Comparison of ENCODE assay signal across 8 cellular contexts in genomic region chr22:39152024-39152510, GRCh38. TPM values are rescaled to one million over a fixed set of nuclear protein-coding genes. Genes with fewer than 3 reads are reported as not detected.
DNase-seq lines count a peak whose midpoint lies in the region; ATAC-seq, FAIRE-seq and TF ChIP-seq lines count a peak whose summit lies in the region.

No MANE protein-coding gene starts in this region.

- POLR2A ChIA-PET in H1 (lab: Charles Lee; ENCODE audit: partially characterized antibody) = interaction anchor here (0.5 to 2.1 kb wide), 4 partner anchors 18 to 368 kb away, joined by 3 to 5 read pairs (median 4); no protein-coding TSS in a partner anchor

- H3K56ac ChIP-seq in H1 (replicated peaks; ENCODE audit: insufficient read length, low read depth, low read length) = no peak overlapping the region

- no peak overlapping the region for H2BK15ac ChIP-seq in H1 (ENCODE audit: low read length)

- no peak for TF ChIP-seq POLR2A in NB4 (IDR thresholded peaks at IDR 0.05; ENCODE audit: extremely low read depth, insufficient read length)
- no peak for TF ChIP-seq POLR2A in H1 (IDR thresholded peaks at IDR 0.05; ENCODE audit: control extremely low read depth in 1 of 2, low read depth in 2 of 2, low read length in 2 of 2)

- peaks cover 59% of the 10 kb centered on the region for H3K4me1 ChIP-seq in CD4-positive, CD25-positive, alpha-beta regulatory T cell (ENCODE audit: control insufficient read depth, insufficient read depth, low read length, poor library complexity, severe bottlenecking)
- H3K4me1 ChIP-seq in H1 (replicated peaks in 1 of 4; ENCODE audit: control insufficient read depth in 3 of 4, insufficient read depth in 4 of 4, low read length in 3 of 4) = peaks cover 0 to 29% (median 20%) of the 10 kb centered on the region in 4 experiments; a peak in 6 of 7 replicates
- peaks cover 26 to 29% of the 10 kb centered on the region in 2 experiments for H3K4me1 ChIP-seq in neutrophil (ENCODE audit: control insufficient read depth in 1 of 2, insufficient read depth in 1 of 2, low read depth in 1 of 2, low read length in 1 of 2)

- peaks cover 3% of the 10 kb centered on the region for H3K27me3 ChIP-seq in CD4-positive, CD25-positive, alpha-beta regulatory T cell (ENCODE audit: control insufficient read depth, insufficient read depth, low read length)
- peaks cover 0 to 18% (median 13%) of the 10 kb centered on the region in 4 experiments; a peak in 6 of 7 replicates for H3K27me3 ChIP-seq in H1 (replicated peaks in 1 of 4; ENCODE audit: control insufficient read depth in 3 of 4, extremely low read depth in 1 of 4, insufficient read depth in 3 of 4, low read length in 3 of 4)
- peaks cover 43% of the 10 kb centered on the region for H3K27me3 ChIP-seq in neutrophil

- FAIRE-seq in H1 (lab: Jason Lieb, UNC) = no peak

- no peak for DNase-seq in CD4-positive, CD25-positive, alpha-beta regulatory T cell
- DNase-seq in NB4 (ENCODE audit: low read depth) (no peak), H1 (ENCODE audit: low read depth in 1 of 2, low spot score in 2 of 2) (no peak), NCI-H2171 treated with DMSO at 0.1 percent for 48 hours (lab: John Stamatoyannopoulos, UW) (no peak), ecto neural progenitor cell (ENCODE audit: low spot score) (no peak)

- H3K79me2 ChIP-seq in H1 (ENCODE audit: control insufficient read depth in 1 of 2, insufficient read depth in 2 of 2, low read length in 2 of 2) = no peaks in the 10 kb centered on the region

- 11% methylated on average over 37 of the region's 44 CpGs; no CpG with 5 or more reads in 1 of the 2 experiments for WGBS in H1 (ENCODE audit: extremely low coverage in 1 of 2, insufficient coverage in 1 of 2, insufficient read length in 1 of 2, insufficient replicate concordance in 2 of 2, low coverage in 1 of 2, low lambda C conversion rate in 2 of 2, missing lambda C conversion rate in 1 of 2), 2 experiments

- no peaks in the 10 kb centered on the region for H3K9me3 ChIP-seq in CD4-positive, CD25-positive, alpha-beta regulatory T cell (ENCODE audit: control insufficient read depth in 2 of 2, low read length in 2 of 2)
- no peaks in the 10 kb centered on the region for H3K9me3 ChIP-seq in H1 (ENCODE audit: insufficient read depth in 2 of 2, low read depth in 1 of 2, low read length in 1 of 2)
- H3K9me3 ChIP-seq in neutrophil = no peaks in the 10 kb centered on the region

- H3K14ac ChIP-seq in H1 (ENCODE audit: insufficient read length) = no peak overlapping the region

- peaks cover 13% of the 10 kb centered on the region for H3K23me2 ChIP-seq in H1 (ENCODE audit: low read depth, low read length)

- no peak overlapping the region for H2BK120ac ChIP-seq in H1 (replicated peaks; ENCODE audit: low read depth, low read length)

- H3K4me2 ChIP-seq in H1 (ENCODE audit: insufficient read depth in 1 of 2, low read depth in 2 of 2, low read length in 2 of 2) = peak overlapping the region; percentile 71 to 99

- peaks cover 20% of the 10 kb centered on the region for H3K27me3 Mint-ChIP-seq in CD4-positive, CD25-positive, alpha-beta regulatory T cell

- no peak overlapping the region for H3K4ac ChIP-seq in H1 (replicated peaks; ENCODE audit: insufficient read length, low read depth, low read length)

- no peaks in the 10 kb centered on the region; the same call in 1 of the 2 replicates for H3K79me1 ChIP-seq in H1 (ENCODE audit: low read depth, low read length)

- no peak for TF ChIP-seq RAD21 in H1 (IDR thresholded peaks at IDR 0.05 in 1 of 2, conservative IDR thresholded peaks at IDR 0.05 in 1 of 2; ENCODE audit: low read depth in 2 of 2, low read length in 2 of 2)

- CTCF ChIA-PET in H1 (lab: Charles Lee; ENCODE audit: partially characterized antibody) = interaction anchor here (0.5 to 2.3 kb wide), 4 partner anchors 16 to 925 kb away, joined by 3 to 7 read pairs (median 5); no protein-coding TSS in a partner anchor

- no peak overlapping the region for H2AFZ ChIP-seq in H1 (ENCODE audit: low read length)

- peak overlapping the region; percentile 80 for H3K4me3 ChIP-seq in CD4-positive, CD25-positive, alpha-beta regulatory T cell (ENCODE audit: low read depth, low read length)
- H3K4me3 ChIP-seq in NB4 (ENCODE audit: low read depth, low read length) (peak overlapping the region; percentile 25), H1 (ENCODE audit: extremely low read depth in 1 of 4, insufficient read depth in 2 of 4, low read depth in 3 of 4, low read length in 4 of 4) (peak overlapping the region; percentile 33 to 72 (median 48)), neutrophil (ENCODE audit: low read depth in 1 of 2, low read length in 1 of 2) (peak overlapping the region; percentile 94 to 97)

- peak overlapping the region; percentile 68 to 91 (median 86) for H3K4me3 Mint-ChIP-seq in CD4-positive, CD25-positive, alpha-beta regulatory T cell

- H3K23ac ChIP-seq in H1 (ENCODE audit: insufficient read length) = no peak overlapping the region

- no peak overlapping the region for H2BK20ac ChIP-seq in H1 (ENCODE audit: low read length)

- H4K8ac ChIP-seq in H1 (ENCODE audit: extremely low read depth, insufficient read depth, low read length) = no peak overlapping the region; the same call in 1 of the 2 replicates

- H4K5ac ChIP-seq in H1 (ENCODE audit: insufficient read length, low read depth, low read length) = no peak overlapping the region

- TF ChIP-seq CTCF in NB4 (IDR thresholded peaks at IDR 0.05; ENCODE audit: low read depth, low read length) (no peak), H1 (IDR thresholded peaks at IDR 0.05; ENCODE audit: control extremely low read depth in 1 of 3, insufficient read depth in 1 of 3, low read depth in 1 of 3, low read length in 3 of 3) (no peak), neutrophil (IDR thresholded peaks at IDR 0.05) (no peak)

- H3K9me3 Mint-ChIP-seq in CD4-positive, CD25-positive, alpha-beta regulatory T cell = peaks cover 0 to 3% (median 0%) of the 10 kb centered on the region in 7 donors

- H3K36me3 Mint-ChIP-seq in CD4-positive, CD25-positive, alpha-beta regulatory T cell = peaks cover 6% of the 10 kb centered on the region

- H3K18ac ChIP-seq in H1 (ENCODE audit: extremely low read depth, low read length) = no peak overlapping the region; the same call in 1 of the 2 replicates

- H3K27ac ChIP-seq in CD4-positive, CD25-positive, alpha-beta regulatory T cell (ENCODE audit: insufficient read depth, low read length, poor library complexity, severe bottlenecking) = peak overlapping the region; percentile 90
- H3K27ac ChIP-seq in H1 (ENCODE audit: low read depth, low read length) = no peak overlapping the region
- peak overlapping the region; percentile 88 for H3K27ac ChIP-seq in neutrophil

- ATAC-seq in CD4-positive, CD25-positive, alpha-beta regulatory T cell (ENCODE audit: low read depth in 2 of 2) = no peak
- ATAC-seq in GM18498 (IDR thresholded peaks at IDR 0.05; ENCODE audit: unreplicated experiment) (no peak), HG02870 (IDR thresholded peaks at IDR 0.05; ENCODE audit: unreplicated experiment) (no peak)

- H2AK5ac ChIP-seq in H1 (ENCODE audit: low read depth, low read length) = no peak overlapping the region

- peak overlapping the region; percentile 5 to 98 (median 89) for H3K27ac Mint-ChIP-seq in CD4-positive, CD25-positive, alpha-beta regulatory T cell

- H3K4me1 Mint-ChIP-seq in CD4-positive, CD25-positive, alpha-beta regulatory T cell = peaks cover 4 to 50% (median 33%) of the 10 kb centered on the region in 4 donors

- no peak overlapping the region for H3K9ac ChIP-seq in H1 (replicated peaks in 1 of 4; ENCODE audit: extremely low read depth in 1 of 4, low read depth in 3 of 4, low read length in 3 of 4)

- no peak overlapping the region for H2BK5ac ChIP-seq in H1 (ENCODE audit: low read depth, low read length)

- H4K91ac ChIP-seq in H1 (replicated peaks; ENCODE audit: insufficient read length, low read length) = no peak overlapping the region

- no peak for TF ChIP-seq EP300 in H1 (IDR thresholded peaks at IDR 0.05; ENCODE audit: borderline replicate concordance in 1 of 2, low read depth in 2 of 2, low read length in 2 of 2)

- no peak overlapping the region for H2BK12ac ChIP-seq in H1 (ENCODE audit: low read depth, low read length)

- H3K36me3 ChIP-seq in CD4-positive, CD25-positive, alpha-beta regulatory T cell (ENCODE audit: control insufficient read depth, insufficient read depth, low read length) = peaks cover 6% of the 10 kb centered on the region
- H3K36me3 ChIP-seq in H1 (ENCODE audit: control insufficient read depth in 2 of 4, insufficient read depth in 4 of 4, low read length in 3 of 4) = no peaks in the 10 kb centered on the region
- H3K36me3 ChIP-seq in neutrophil = peaks cover 32% of the 10 kb centered on the region

- no peaks in the 10 kb centered on the region for H4K20me1 ChIP-seq in H1 (replicated peaks in 1 of 2; ENCODE audit: control insufficient read depth in 1 of 2, insufficient read depth in 2 of 2, low read length in 2 of 2)

TF ChIP-seq in H1, 55 proteins besides CTCF, POLR2A, EP300 and RAD21 (continues in another document):
- TF ChIP-seq POLR2AphosphoS5 (IDR thresholded peaks at IDR 0.05; ENCODE audit: low read depth, low read length) (no peak), YY1 (IDR thresholded peaks at IDR 0.05; ENCODE audit: low read depth, low read length) (0 out of 2 replicates have a peak, but pooled peaks have one; percentile 14)

RNA-seq across cellular contexts. Expression of gene CBX7, which starts 0.4 kb away (rescaled TPM):
- total RNA-seq in CD4-positive, CD25-positive, alpha-beta regulatory T cell = 102 TPM
- 10 to 100 TPM; 27.7 to 44.6 (median 35.4) TPM for polyA plus RNA-seq in CD4-positive, CD25-positive, alpha-beta regulatory T cell
- total RNA-seq in H1 (2021; fragmentation: NEBNext Ultra II Directional; extraction: Animal tissue kit (Norgen Biotek cat#: 25700)) = 8.7 TPM in 2 replicates
- 6.9 and 12.3 TPM in 2 replicates for polyA plus RNA-seq in H1 (2011; rRNA removed)
- 9.2 TPM for polyA plus RNA-seq in H1 (2011; cell fraction: cytosol; rRNA removed)
- polyA plus RNA-seq in H1 (2011; cell fraction: nucleus; rRNA removed) = 15.9 TPM
- polyA plus RNA-seq in H1 (2012, experiment 1 of 2) = 5.4 to 9.5 TPM (median 8.5 TPM) in 4 replicates
- polyA plus RNA-seq in H1 (2012, experiment 2 of 2) = 7.8 TPM
- 5.7 TPM for polyA plus RNA-seq in H1 (2013, experiment 1 of 2)
- polyA plus RNA-seq in H1 (2013, experiment 2 of 2) = 5.9 TPM
- polyA minus RNA-seq in H1 (2011; rRNA and poly(A)+ RNA removed) = 5.8 and 8.3 TPM in 2 replicates
- 5.1 TPM for polyA minus RNA-seq in H1 (2011; cell fraction: cytosol; rRNA and poly(A)+ RNA removed)
- polyA minus RNA-seq in H1 (2011; cell fraction: nucleus; rRNA and poly(A)+ RNA removed) = 7.3 TPM

RNA-seq across cellular contexts. Expression of gene APOBEC3H, which starts 55.0 kb away (rescaled TPM):
- total RNA-seq in CD4-positive, CD25-positive, alpha-beta regulatory T cell = 4.9 TPM
- 1 to 10 TPM; 1.7 to 7.8 (median 2.2) TPM for polyA plus RNA-seq in CD4-positive, CD25-positive, alpha-beta regulatory T cell
- total RNA-seq in H1 (2021; fragmentation: NEBNext Ultra II Directional; extraction: Animal tissue kit (Norgen Biotek cat#: 25700)) = 0.47 and 0.48 TPM in 2 replicates
- 0.52 and 0.56 TPM in 2 replicates for polyA plus RNA-seq in H1 (2011; rRNA removed)
- 0.45 TPM for polyA plus RNA-seq in H1 (2011; cell fraction: cytosol; rRNA removed)
- 0.58 TPM for polyA plus RNA-seq in H1 (2011; cell fraction: nucleus; rRNA removed)
- 0.44 to 1.3 TPM (median 0.92 TPM) in 3 of 4 replicates, not detected in the other for polyA plus RNA-seq in H1 (2012, experiment 1 of 2)
- polyA plus RNA-seq in H1 (2012, experiment 2 of 2) = 0.63 TPM
- 0.65 TPM for polyA plus RNA-seq in H1 (2013, experiment 1 of 2)
- 0.66 TPM for polyA plus RNA-seq in H1 (2013, experiment 2 of 2)
- 1.4 and 1.8 TPM in 2 replicates for polyA minus RNA-seq in H1 (2011; rRNA and poly(A)+ RNA removed)
- polyA minus RNA-seq in H1 (2011; cell fraction: cytosol; rRNA and poly(A)+ RNA removed) = not detected
- polyA minus RNA-seq in H1 (2011; cell fraction: nucleus; rRNA and poly(A)+ RNA removed) = not detected

Comparison
In these comparisons a context has a peak if more than half of its experiments do, and no peak if none do; other contexts are left out.
1. H3K4me3 ChIP-seq: peak in every context shown above with its lines; median percentile 96 in neutrophil; 80 in CD4-positive, CD25-positive, alpha-beta regulatory T cell; 48 in H1; 25 in NB4.
2. RNA of gene CBX7, which starts 0.4 kb away (total RNA-seq): 102 TPM in CD4-positive, CD25-positive, alpha-beta regulatory T cell (single experiment); 8.7 TPM in H1; every median in the first group is over 10 times any median in the second.